In genomic region chr16:9138731-9139501, GRCh38 we compare ENCODE assay signal across 9 cellular contexts. TPM values are rescaled to one million over a fixed set of nuclear protein-coding genes. Genes with fewer than 3 reads are reported as not detected.
DNase-seq lines count a peak whose midpoint lies in the region; ATAC-seq and TF ChIP-seq lines count a peak whose summit lies in the region.
"Had no signal": no experiment of that assay in that cellular context is flagged by ENCODE, and none has a peak within 500 bp of the region (broad histone marks: within the 10 kb centered on the region; RNA-seq: fewer than 3 reads in every experiment).

No MANE protein-coding gene starts in this region.

- H3K14ac ChIP-seq in IMR-90 (replicated peaks; ENCODE audit: low read depth, low read length) = no peak overlapping the region

- BruUV-seq in IMR-90 (replicated peaks; lab: Mats Ljungman, UMichigan) = no TSS peak

- peak overlapping the region; percentile 75 for H3K4me2 ChIP-seq in IMR-90 (ENCODE audit: low read depth, low read length)

- no peak overlapping the region for H2AK9ac ChIP-seq in IMR-90 (replicated peaks; ENCODE audit: low read depth, low read length, poor library complexity)

- 0 out of 2 replicates have a peak overlapping the region, but pooled peaks have one; percentile 8 for H3K4ac ChIP-seq in IMR-90 (ENCODE audit: low read depth, low read length)

- H3K4me3 ChIP-seq in IMR-90 (ENCODE audit: insufficient read depth, low read depth, low read length) (no peak overlapping the region), foreskin fibroblast (ENCODE audit: low read depth in 1 of 2, low read length in 2 of 2) (peak overlapping the region; percentile 4 to 36), thoracic aorta (peak overlapping the region; percentile 50)

- H3K4me1 ChIP-seq in IMR-90 (ENCODE audit: control insufficient read depth, insufficient read depth, low read length) (no peaks in the 10 kb centered on the region), thoracic aorta (ENCODE audit: control insufficient read depth in 1 of 2, low read depth in 2 of 2) (peaks cover 7 to 10% of the 10 kb centered on the region in 2 donors)

- no peak overlapping the region for H4K91ac ChIP-seq in IMR-90 (ENCODE audit: insufficient read depth, low read depth, low read length)

- peaks cover 0 to 18% of the 10 kb centered on the region in 2 experiments; a peak in 1 of 4 replicates for H3K79me1 ChIP-seq in IMR-90 (ENCODE audit: low read depth in 1 of 2, low read length in 2 of 2)

- H3K18ac ChIP-seq in IMR-90 (ENCODE audit: low read depth, low read length) = no peak overlapping the region

- H2BK15ac ChIP-seq in IMR-90 (ENCODE audit: low read depth, low read length) = no peak overlapping the region

- intact Hi-C loops in IMR-90 (cut with micrococcal nuclease) = loop anchor here (2.0 to 10.0 kb wide), 2 partner anchors 574 to 1370 kb away; no protein-coding TSS in a partner anchor

- no peak overlapping the region for H2BK5ac ChIP-seq in IMR-90 (ENCODE audit: low read depth, low read length, poor library complexity, severe bottlenecking)

- in situ Hi-C loops in IMR-90 (cut with MboI; ENCODE audit: low sequenced_read_pairs) = loop anchor here (25.0 kb wide), 2 partner anchors 477 to 577 kb away; partner anchors contain the start of gene ABAT

- H3K9me3 ChIP-seq in IMR-90 (ENCODE audit: control insufficient read depth, insufficient read depth, low read length) (no peaks in the 10 kb centered on the region), thoracic aorta (no peaks in the 10 kb centered on the region)

- DNase-seq in GDM1 (lab: John Stamatoyannopoulos, UW) (peak; percentile 30), IMR-90 (peak; percentile 58), RKO (ENCODE audit: low spot score) (peak; percentile 46), foreskin fibroblast (peak; percentile 39 to 84), omental fat pad (ENCODE audit: low spot score) (no peak), thoracic aorta (ENCODE audit: low spot score) (no peak)
- DNase-seq in activated T-helper 1 cell treated with anti-CD3 and anti-CD28 coated beads, Interleukin-2, amount 50 U/mL, for 16 hours (ENCODE audit: low read depth in 1 of 2, low spot score in 1 of 2) = peak; percentile 37 to 42

- H3K23ac ChIP-seq in IMR-90 (ENCODE audit: low read depth, low read length) = 0 out of 2 replicates have a peak overlapping the region, but pooled peaks have one; percentile 8

- no peak; the same call in 1 of the 2 replicates for TF ChIP-seq POLR2A in IMR-90 (IDR thresholded peaks at IDR 0.05; ENCODE audit: low read depth, low read length)

- H3K9me1 ChIP-seq in IMR-90 (ENCODE audit: insufficient read depth, low read length) = peaks cover 3% of the 10 kb centered on the region

- H2BK20ac ChIP-seq in IMR-90 (ENCODE audit: low read depth, low read length) = no peak overlapping the region

- H4K5ac ChIP-seq in IMR-90 (ENCODE audit: low read depth, low read length) = no peak overlapping the region

- no peaks in the 10 kb centered on the region for H3K27me3 ChIP-seq in IMR-90 (ENCODE audit: control insufficient read depth, insufficient read depth, low read length)
- H3K27me3 ChIP-seq in thoracic aorta (replicated peaks; ENCODE audit: insufficient read depth) = no peaks in the 10 kb centered on the region

- peak overlapping the region; percentile 71 for H2AFZ ChIP-seq in IMR-90 (replicated peaks; ENCODE audit: low read length, poor library complexity)

- H4K20me1 ChIP-seq in IMR-90 (ENCODE audit: insufficient read depth, low read length) = peaks cover 2% of the 10 kb centered on the region; the same call in 1 of the 2 replicates

- H3K9ac ChIP-seq in IMR-90 (ENCODE audit: low read depth, low read length) = no peak overlapping the region

- POLR2A ChIA-PET in IMR-90 (lab: Charles Lee; ENCODE audit: unreplicated experiment) = no interaction called here

- no peak overlapping the region for H3K27ac ChIP-seq in IMR-90 (ENCODE audit: insufficient read depth, low read length)
- H3K27ac ChIP-seq in thoracic aorta = no peak overlapping the region
- H3K27ac ChIP-seq: epithelial cell of prostate had no signal

- peak; percentile 81 for TF ChIP-seq RAD21 in IMR-90 (IDR thresholded peaks at IDR 0.05; ENCODE audit: low read length)

- H2AK5ac ChIP-seq in IMR-90 (ENCODE audit: low read depth, low read length) = no peak overlapping the region

- no peak overlapping the region for H3K56ac ChIP-seq in IMR-90 (ENCODE audit: extremely low read depth, insufficient read depth, low read length)

- dilution Hi-C loops in IMR-90 (cut with HindIII; ENCODE audit: low sequenced_read_pairs, unreplicated experiment) = no loop called here

- TF ChIP-seq CTCF in IMR-90 (conservative IDR thresholded peaks at IDR 0.05; ENCODE audit: low read depth, low read length) = peak; percentile 83
- peak; percentile 98 for TF ChIP-seq CTCF in foreskin fibroblast (IDR thresholded peaks at IDR 0.05; ENCODE audit: low read depth, low read length)
- peak in 1 of 3 donors; percentile 39 for TF ChIP-seq CTCF in omental fat pad (IDR thresholded peaks at IDR 0.05)
- TF ChIP-seq CTCF in thoracic aorta (IDR thresholded peaks at IDR 0.05) = peak; percentile 72

- no peak overlapping the region for H2BK120ac ChIP-seq in IMR-90 (ENCODE audit: low read depth, low read length)

- H3K36me3 ChIP-seq in IMR-90 (ENCODE audit: control insufficient read depth, insufficient read depth, low read length) = no peaks in the 10 kb centered on the region
- H3K36me3 ChIP-seq in thoracic aorta = no peaks in the 10 kb centered on the region

- ATAC-seq in IMR-90 (ENCODE audit: low read depth) (peak; percentile 93), omental fat pad (ENCODE audit: low FRiP score) (peak; percentile 55), thoracic aorta (ENCODE audit: insufficient number of reproducible peaks, low FRiP score, low read depth) (no peak), GM21717 (IDR thresholded peaks at IDR 0.05; ENCODE audit: unreplicated experiment) (no peak)

- H4K8ac ChIP-seq in IMR-90 (ENCODE audit: low read depth in 2 of 2, low read length in 2 of 2) = no peak overlapping the region

- 12% methylated on average over 8 of the region's 21 CpGs; no CpG with 5 or more reads in 1 of the 2 experiments for WGBS in IMR-90 (ENCODE audit: extremely low coverage in 2 of 2, insufficient read length in 1 of 2), 2 experiments

- CTCF ChIA-PET in IMR-90 (lab: Yijun Ruan, JAX) = interaction anchor here (1.3 to 1.7 kb wide), 3 partner anchors 10 to 13 kb away, joined by 4 to 5 read pairs (median 4); no protein-coding TSS in a partner anchor

TF ChIP-seq in IMR-90, 13 proteins besides CTCF, POLR2A, EP300 and RAD21:
- TF ChIP-seq RFX5 (IDR thresholded peaks at IDR 0.05; ENCODE audit: low read depth, low read length) = no peak
- no peak for TF ChIP-seq NFE2L2 (IDR thresholded peaks at IDR 0.05; ENCODE audit: low read depth, low read length)
- no peak for TF ChIP-seq BHLHE40 (IDR thresholded peaks at IDR 0.05; ENCODE audit: low read depth, low read length)
- TF ChIP-seq SMC3 (IDR thresholded peaks at IDR 0.05; ENCODE audit: low read depth, low read length) = peak; percentile 53; the same call in 1 of the 2 replicates
- peak; percentile 17 for TF ChIP-seq USF2 (IDR thresholded peaks at IDR 0.05; ENCODE audit: low read depth, low read length)
- no peak for TF ChIP-seq CEBPB (IDR thresholded peaks at IDR 0.05; ENCODE audit: low read depth, low read length)
- TF ChIP-seq CHD1 (IDR thresholded peaks at IDR 0.05; ENCODE audit: low read depth, low read length) = no peak
- no peak for TF ChIP-seq MAZ (IDR thresholded peaks at IDR 0.05; ENCODE audit: borderline replicate concordance, low read depth, low read length)

RNA-seq across cellular contexts. Expression of gene HAPSTR1, which starts 47.5 kb away (rescaled TPM):
- total RNA-seq in IMR-90 (2012; rRNA removed) = 56.5 and 81.9 TPM in 2 replicates
- polyA plus RNA-seq in IMR-90 (2012; rRNA removed) = 18.4 and 22.2 TPM in 2 replicates
- polyA plus RNA-seq in IMR-90 (2012; cell fraction: cytosol; rRNA removed) = 5.9 and 7.3 TPM in 2 replicates
- 5.7 and 23.8 TPM in 2 replicates for polyA plus RNA-seq in IMR-90 (2012; cell fraction: nucleus; rRNA removed; ENCODE audit: low replicate concordance)
- total RNA-seq in omental fat pad = 10 to 100 TPM; 44.8 to 71.7 (median 57.6) TPM
- 10 to 100 TPM; 60.4 to 90.8 TPM for total RNA-seq in thoracic aorta

Comparison
In these comparisons a context has a peak if more than half of its experiments do, and no peak if none do; other contexts are left out.
1. DNase-seq: peak in GDM1 (single experiment), IMR-90 (single experiment), RKO (single experiment), activated T-helper 1 cell treated with anti-CD3 and anti-CD28 coated beads, Interleukin-2, amount 50 U/mL, for 16 hours (2 of 2) and foreskin fibroblast (2 of 2); none in omental fat pad (single experiment) and thoracic aorta (single experiment).
2. ATAC-seq: peak in IMR-90 (single experiment) and omental fat pad (single experiment); none in thoracic aorta (single experiment) and GM21717 (single experiment).